Comparison of ENCODE assay signal across 18 cellular contexts in the genomic region with DNA sequence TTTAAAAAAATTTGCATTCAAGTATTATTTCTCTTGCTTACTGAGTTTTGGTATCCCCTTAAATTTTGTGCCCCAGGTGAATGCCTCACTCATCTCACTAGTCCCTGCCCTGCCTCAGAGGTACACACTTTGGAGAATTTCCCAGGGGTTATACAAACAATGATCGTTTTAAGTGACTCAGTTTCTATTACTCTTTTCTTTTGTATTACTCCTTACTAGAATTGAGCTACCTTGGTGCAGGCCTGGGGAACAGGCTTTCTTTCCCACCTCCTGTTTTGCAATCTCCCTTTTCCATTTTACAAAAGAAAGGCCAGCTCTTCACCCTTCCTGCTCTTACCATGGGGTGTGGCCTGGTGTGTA. TPM values are rescaled to one million over a fixed set of nuclear protein-coding genes. Genes with fewer than 3 reads are reported as not detected.
"Had no signal": no experiment of that assay in that cellular context is flagged by ENCODE, and none has a peak within 500 bp of the region (broad histone marks: within the 10 kb centered on the region; RNA-seq: fewer than 3 reads in every experiment).

No MANE protein-coding gene starts in this region.

- H3K4me3 ChIP-seq: gastrocnemius medialis, ovary, prostate gland, sigmoid colon, uterus had no signal

- H3K27ac Mint-ChIP-seq: activated CD4-positive, alpha-beta memory T cell treated with anti-CD3 and anti-CD28 coated beads for 36 hours; activated CD4-positive, alpha-beta T cell treated with anti-CD3 and anti-CD28 coated beads, Interleukin-2, amount 10 ng/mL, durations not matched to agents 24 days and 14 days; activated naive CD4-positive, alpha-beta T cell treated with anti-CD3 and anti-CD28 coated beads, Interleukin-2, amount 10 ng/mL, durations not matched to agents 7 days and 5 days; activated naive CD8-positive, alpha-beta T cell treated with anti-CD3 and anti-CD28 coated beads, Interleukin-2, amount 10 ng/mL, durations not matched to agents 7 days and 5 days; activated T-helper 1 cell treated with anti-CD3 and anti-CD28 coated beads, Interleukin-12 subunit alpha, Interleukin-12 subunit beta, Interleukin-2, Interleukin-4 antibody, amounts not matched to agents 30 ng/mL and 10 ng/mL and 1 ng/mL, durations not matched to agents 14 hours and 24 hours and 36 hours; endodermal cell; naive thymus-derived CD4-positive, alpha-beta T cell; stimulated activated memory B cell treated with anti-CD40 and anti-IgM and Interleukin-4, amounts not matched to agents 10 μg/mL and 1 μg/mL and 100 μg/mL, for 72 hours; T-helper 1 cell treated with Interleukin-12 subunit alpha and Interleukin-12 subunit beta and Interleukin-4 antibody, amounts not matched to agents 30 μg/mL and 1 μg/mL, for 36 hours had no signal

- H3K4me1 ChIP-seq: prostate gland, uterus had no signal

- H3K4me3 Mint-ChIP-seq: activated CD4-positive, alpha-beta memory T cell treated with anti-CD3 and anti-CD28 coated beads for 36 hours; activated naive CD4-positive, alpha-beta T cell treated with anti-CD3 and anti-CD28 coated beads, Interleukin-2, amount 10 ng/mL, durations not matched to agents 7 days and 5 days; activated naive CD8-positive, alpha-beta T cell treated with anti-CD3 and anti-CD28 coated beads, Interleukin-2, amount 10 ng/mL, durations not matched to agents 7 days and 5 days; activated T-helper 1 cell treated with anti-CD3 and anti-CD28 coated beads, Interleukin-12 subunit alpha, Interleukin-12 subunit beta, Interleukin-2, Interleukin-4 antibody, amounts not matched to agents 30 ng/mL and 10 ng/mL and 1 ng/mL, durations not matched to agents 14 hours and 24 hours and 36 hours; endodermal cell; stimulated activated memory B cell treated with anti-CD40 and anti-IgM and Interleukin-4, amounts not matched to agents 10 μg/mL and 1 μg/mL and 100 μg/mL, for 72 hours; T-helper 1 cell treated with Interleukin-12 subunit alpha and Interleukin-12 subunit beta and Interleukin-4 antibody, amounts not matched to agents 30 μg/mL and 1 μg/mL, for 36 hours had no signal

- H3K27me3 ChIP-seq: brain microvascular endothelial cell, gastrocnemius medialis, ovary, sigmoid colon, uterus had no signal

- H3K9me3 Mint-ChIP-seq: activated CD4-positive, alpha-beta memory T cell treated with anti-CD3 and anti-CD28 coated beads for 36 hours; activated CD4-positive, alpha-beta T cell treated with anti-CD3 and anti-CD28 coated beads, Interleukin-2, amount 10 ng/mL, durations not matched to agents 24 days and 14 days; activated naive CD4-positive, alpha-beta T cell treated with anti-CD3 and anti-CD28 coated beads, Interleukin-2, amount 10 ng/mL, durations not matched to agents 7 days and 5 days; activated naive CD8-positive, alpha-beta T cell treated with anti-CD3 and anti-CD28 coated beads, Interleukin-2, amount 10 ng/mL, durations not matched to agents 7 days and 5 days; activated T-helper 1 cell treated with anti-CD3 and anti-CD28 coated beads, Interleukin-12 subunit alpha, Interleukin-12 subunit beta, Interleukin-2, Interleukin-4 antibody, amounts not matched to agents 30 ng/mL and 10 ng/mL and 1 ng/mL, durations not matched to agents 14 hours and 24 hours and 36 hours; endodermal cell; stimulated activated memory B cell treated with anti-CD40 and anti-IgM and Interleukin-4, amounts not matched to agents 10 μg/mL and 1 μg/mL and 100 μg/mL, for 72 hours; stimulated activated naive CD8-positive, alpha-beta T cell treated with anti-CD3 and anti-CD28 coated beads, Interleukin-15, amount 100 ng/mL, for 72 hours; T-helper 1 cell treated with Interleukin-12 subunit alpha and Interleukin-12 subunit beta and Interleukin-4 antibody, amounts not matched to agents 30 μg/mL and 1 μg/mL, for 36 hours; type B pancreatic cell had no signal

- H3K36me3 ChIP-seq: brain microvascular endothelial cell, gastrocnemius medialis, ovary, prostate gland, sigmoid colon, uterus had no signal

- H3K36me3 Mint-ChIP-seq: activated CD4-positive, alpha-beta memory T cell treated with anti-CD3 and anti-CD28 coated beads for 36 hours; activated naive CD4-positive, alpha-beta T cell treated with anti-CD3 and anti-CD28 coated beads, Interleukin-2, amount 10 ng/mL, durations not matched to agents 7 days and 5 days; activated naive CD8-positive, alpha-beta T cell treated with anti-CD3 and anti-CD28 coated beads, Interleukin-2, amount 10 ng/mL, durations not matched to agents 7 days and 5 days; naive thymus-derived CD4-positive, alpha-beta T cell; stimulated activated memory B cell treated with anti-CD40 and anti-IgM and Interleukin-4, amounts not matched to agents 10 μg/mL and 1 μg/mL and 100 μg/mL, for 72 hours; type B pancreatic cell had no signal

- H3K27ac ChIP-seq: brain microvascular endothelial cell, ovary, prostate gland, uterus had no signal

RNA-seq across cellular contexts. Expression of a gene that starts 12.0 kb away (rescaled TPM):
- total RNA-seq: activated CD4-positive, alpha-beta memory T cell treated with anti-CD3 and anti-CD28 coated beads for 36 hours; activated CD4-positive, alpha-beta T cell treated with anti-CD3 and anti-CD28 coated beads, Interleukin-2, amount 10 ng/mL, durations not matched to agents 24 days and 14 days; activated T-helper 1 cell treated with anti-CD3 and anti-CD28 coated beads, Interleukin-12 subunit alpha, Interleukin-12 subunit beta, Interleukin-2, Interleukin-4 antibody, amounts not matched to agents 30 ng/mL and 10 ng/mL and 1 ng/mL, durations not matched to agents 14 hours and 24 hours and 36 hours; endodermal cell; epithelial cell of proximal tubule had no signal
- polyA plus RNA-seq: naive thymus-derived CD4-positive, alpha-beta T cell had no signal
